Comparison of ENCODE assay signal across 9 cellular contexts in the genomic region with DNA sequence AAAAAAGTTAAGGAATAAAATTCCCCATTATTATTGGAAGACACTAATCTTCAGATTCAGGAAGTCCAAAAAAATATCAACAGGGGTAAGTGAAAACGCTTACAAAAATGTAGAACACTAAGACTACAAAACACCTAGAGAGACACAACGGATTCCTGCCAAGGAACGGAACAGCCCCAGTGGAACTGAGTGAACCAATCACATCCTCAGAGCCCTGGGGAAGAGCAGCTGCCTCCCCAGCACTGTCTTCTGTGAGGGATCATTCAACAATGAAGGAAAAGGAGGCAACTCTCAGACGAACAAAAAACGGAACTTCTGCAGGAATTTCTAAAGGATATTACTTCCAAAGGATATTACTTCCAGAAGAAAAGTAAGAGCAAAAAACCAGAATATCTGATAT.
A peak's percentile ranks its signal among the peaks of the same experiment; 100 is the strongest.
DNase-seq lines count a peak whose midpoint lies in the region; ATAC-seq and TF ChIP-seq lines count a peak whose summit lies in the region.
"Had no signal": no experiment of that assay in that cellular context is flagged by ENCODE, and none has a peak within 500 bp of the region (broad histone marks: within the 10 kb centered on the region; RNA-seq: fewer than 3 reads in every experiment).

No MANE protein-coding gene starts in this region.

- TF ChIP-seq EP300 in ovary (IDR thresholded peaks at IDR 0.05) = no peak

- peaks cover 0 to 50% (median 3%) of the 10 kb centered on the region in 11 experiments; a peak in 15 of 22 replicates for H4K20me1 ChIP-seq in BLaER1 treated with 17β-estradiol and CSF1 and Interleukin-3, amounts not matched to agents 10 nM and 100 nM

- peak overlapping the region; percentile 59 to 80 (median 70) for H3K4me2 ChIP-seq in BLaER1 treated with 17β-estradiol and CSF1 and Interleukin-3, amounts not matched to agents 10 nM and 100 nM

- no peaks in the 10 kb centered on the region for H3K27me3 Mint-ChIP-seq in T-cell

- peaks cover 13% of the 10 kb centered on the region for H3K36me3 Mint-ChIP-seq in T-cell

- H3K36me3 ChIP-seq in BLaER1 treated with 17β-estradiol and CSF1 and Interleukin-3, amounts not matched to agents 10 nM and 100 nM = peaks cover 16 to 62% (median 42%) of the 10 kb centered on the region in 11 experiments; a peak in 18 of 22 replicates
- peaks cover 0 to 5% (median 0%) of the 10 kb centered on the region in 3 donors for H3K36me3 ChIP-seq in esophagus squamous epithelium
- H3K36me3 ChIP-seq in ovary = no peaks in the 10 kb centered on the region

- H3K9me3 Mint-ChIP-seq in T-cell = peaks cover 0 to 8% (median 3%) of the 10 kb centered on the region in 3 donors

- H3K4me3 ChIP-seq in BLaER1 treated with 17β-estradiol and CSF1 and Interleukin-3, amounts not matched to agents 10 nM and 100 nM = peak overlapping the region in 1 of 10 experiments; percentile 4; a peak in 1 of 20 replicates
- peak overlapping the region; percentile 29 to 59 (median 33) for H3K4me3 ChIP-seq in esophagus squamous epithelium
- no peak overlapping the region for H3K4me3 ChIP-seq in ovary

- H3K9me3 ChIP-seq in BLaER1 treated with 17β-estradiol and CSF1 and Interleukin-3, amounts not matched to agents 10 nM and 100 nM (replicated peaks in 1 of 11) = peaks cover 31 to 56% (median 46%) of the 10 kb centered on the region in 11 experiments
- H3K9me3 ChIP-seq in esophagus squamous epithelium (no peaks in the 10 kb centered on the region), ovary (no peaks in the 10 kb centered on the region)

- TF ChIP-seq CTCF in esophagus squamous epithelium (IDR thresholded peaks at IDR 0.05) (no peak), ovary (IDR thresholded peaks at IDR 0.05) (no peak), GM10266 (IDR thresholded peaks at IDR 0.05; ENCODE audit: control insufficient read depth, insufficient read depth, low read depth, missing control alignments) (no peak)

- H3K27me3 ChIP-seq in BLaER1 treated with 17β-estradiol and CSF1 and Interleukin-3, amounts not matched to agents 10 nM and 100 nM = no peaks in the 10 kb centered on the region
- no peaks in the 10 kb centered on the region for H3K27me3 ChIP-seq in esophagus squamous epithelium
- H3K27me3 ChIP-seq in ovary = no peaks in the 10 kb centered on the region

- TF ChIP-seq POLR2A in esophagus squamous epithelium (IDR thresholded peaks at IDR 0.05) = no peak
- no peak for TF ChIP-seq POLR2A in ovary (IDR thresholded peaks at IDR 0.05)

- peak overlapping the region; percentile 91 to 98 for H3K27ac Mint-ChIP-seq in T-cell

- peaks cover 42 to 54% (median 51%) of the 10 kb centered on the region in 10 experiments for H3K4me1 ChIP-seq in BLaER1 treated with 17β-estradiol and CSF1 and Interleukin-3, amounts not matched to agents 10 nM and 100 nM
- H3K4me1 ChIP-seq in esophagus squamous epithelium (peaks cover 18 to 65% (median 31%) of the 10 kb centered on the region in 3 donors), ovary (ENCODE audit: insufficient read depth) (peaks cover 3% of the 10 kb centered on the region)

- peaks cover 67 to 84% (median 73%) of the 10 kb centered on the region in 3 donors for H3K4me1 Mint-ChIP-seq in T-cell

- H3K27ac ChIP-seq in BLaER1 treated with 17β-estradiol and CSF1 and Interleukin-3, amounts not matched to agents 10 nM and 100 nM = peak overlapping the region in 10 of 11 experiments; percentile 9 to 69 (median 58); a peak in 17 of 22 replicates
- H3K27ac ChIP-seq in esophagus squamous epithelium (peak overlapping the region; percentile 65 to 80 (median 78)), ovary (peak overlapping the region in 1 of 2 donors; percentile 44)

- WGBS in esophagus squamous epithelium, 2 donors = 18 to 30% methylated on average over 4 to 5 of the region's 5 CpGs
- 7 to 63% (median 11%) methylated on average over 5 of the region's 5 CpGs for WGBS in ovary, 3 donors

- ATAC-seq in T-cell (replicated peaks in 1 of 4) (no peak), HG03025 (IDR thresholded peaks at IDR 0.05; ENCODE audit: low FRiP score, unreplicated experiment) (no peak), GM21526 (IDR thresholded peaks at IDR 0.05; ENCODE audit: low FRiP score, unreplicated experiment) (no peak)

- intact Hi-C loops in esophagus squamous epithelium (cut with DNase I) = no loop called here
- intact Hi-C loops in ovary (cut with DNase I) = no loop called here

- CTCF ChIA-PET in T-cell (lab: Charles Lee) = no interaction called here

- peak in 1 of 34 experiments; percentile 7 for DNase-seq in T-cell
- no peak for DNase-seq in esophagus squamous epithelium (lab: John Stamatoyannopoulos, UW)
- DNase-seq in ovary = peak in 3 of 5 donors; percentile 25 to 44 (median 39)
- DNase-seq in GM10266 (ENCODE audit: extremely low spot score) = no peak
- no peak for DNase-seq in NCI-H2107 treated with DMSO at 0.1 percent for 48 hours (lab: John Stamatoyannopoulos, UW; ENCODE audit: unreplicated experiment)
- DNase-seq: GF-D8 had no signal

- H3K4me3 Mint-ChIP-seq in T-cell = peak overlapping the region; percentile 49 to 83 (median 64)

- H3K9ac ChIP-seq in BLaER1 treated with 17β-estradiol and CSF1 and Interleukin-3, amounts not matched to agents 10 nM and 100 nM = peak overlapping the region in 10 of 11 experiments; percentile 6 to 57 (median 42); a peak in 15 of 22 replicates

- POLR2A ChIA-PET in T-cell (lab: Charles Lee) = no interaction called here

Comparison
In these comparisons a context has a peak if more than half of its experiments do, and no peak if none do; other contexts are left out.
1. DNase-seq: peak in ovary (3 of 5); none in esophagus squamous epithelium (single experiment), GM10266 (single experiment) and NCI-H2107 treated with DMSO at 0.1 percent for 48 hours (single experiment).